18 cellular contexts compared by ENCODE assay signal in the genomic region with DNA sequence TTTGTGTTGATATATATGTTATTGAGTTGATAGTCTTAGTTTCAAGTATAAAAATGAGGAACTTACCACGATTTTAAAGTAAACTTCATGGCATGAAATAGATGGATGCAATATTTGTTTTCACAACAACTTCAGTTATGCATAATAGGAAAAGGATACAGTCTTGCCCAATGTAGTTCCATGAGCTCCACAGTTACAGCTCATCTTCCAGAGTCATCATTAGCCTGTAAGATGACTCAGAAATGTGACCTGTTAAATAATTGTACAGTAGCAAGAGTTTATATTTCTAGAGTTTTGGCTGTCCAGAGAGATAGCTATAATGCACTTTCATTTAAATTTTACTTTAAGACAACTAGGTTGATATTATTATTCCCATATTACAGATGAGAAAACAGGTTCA.
"Had no signal": no experiment of that assay in that cellular context is flagged by ENCODE, and none has a peak within 500 bp of the region (broad histone marks: within the 10 kb centered on the region; RNA-seq: fewer than 3 reads in every experiment).

No MANE protein-coding gene starts in this region.

- DNase-seq: activated CD4-positive, alpha-beta T cell treated with anti-CD3 and anti-CD28 coated beads, Interleukin-2, amount 50 U/mL, for 4 hours; activated CD8-positive, alpha-beta memory T cell treated with anti-CD3 and anti-CD28 coated beads for 24 hours; activated CD8-positive, alpha-beta memory T cell treated with anti-CD3 and anti-CD28 coated beads, Interleukin-2, amount 50 U/mL, for 4 hours; activated T-cell treated with anti-CD3 and anti-CD28 coated beads, Interleukin-2, amount 50 U/mL, for 24 hours; colonic mucosa; esophagus squamous epithelium; kidney glomerular epithelial cell; left ventricle myocardium superior; stimulated activated CD4-positive, alpha-beta T cell treated with anti-CD3 and anti-CD28 coated beads, Interleukin-4, amount 100 ng/mL, for 4 hours; stimulated activated naive CD8-positive, alpha-beta T cell treated with anti-CD3 and anti-CD28 coated beads, Interleukin-15, Interleukin-2, amounts not matched to agents 100 U/mL and 50 U/mL, for 24 hours; substantia nigra; T-helper 1 cell; thyroid gland had no signal

- H3K27me3 ChIP-seq: colonic mucosa, esophagus squamous epithelium, thyroid gland had no signal

- ATAC-seq: activated naive CD4-positive, alpha-beta T cell treated with anti-CD3 and anti-CD28 coated beads, Interleukin-2, amount 50 U/mL, for 72 hours; activated T-helper 17 cell treated with anti-CD3 and anti-CD28 coated beads, Interleukin-2, amount 50 U/mL, for 72 hours; left ventricle myocardium superior; natural killer cell treated with Interleukin-12 subunit alpha and Interleukin-12 subunit beta and Interleukin-15 and Interleukin-18, amount 100 ng/mL, for 72 hours; stimulated activated naive CD8-positive, alpha-beta T cell treated with anti-CD3 and anti-CD28 coated beads, Interleukin-15, Interleukin-2, amounts not matched to agents 100 U/mL and 50 U/mL, for 24 hours; WTC11 had no signal

- H3K4me1 ChIP-seq: colonic mucosa, prostate gland, thyroid gland had no signal

- H3K27ac ChIP-seq: colonic mucosa, esophagus squamous epithelium, prostate gland, thyroid gland had no signal

- H3K9me3 ChIP-seq: colonic mucosa, esophagus squamous epithelium, prostate gland, thyroid gland had no signal

- H3K4me3 ChIP-seq: colonic mucosa, esophagus squamous epithelium, prostate gland, thyroid gland had no signal

- H3K36me3 ChIP-seq: colonic mucosa, esophagus squamous epithelium, prostate gland, thyroid gland had no signal
